In the genomic region with DNA sequence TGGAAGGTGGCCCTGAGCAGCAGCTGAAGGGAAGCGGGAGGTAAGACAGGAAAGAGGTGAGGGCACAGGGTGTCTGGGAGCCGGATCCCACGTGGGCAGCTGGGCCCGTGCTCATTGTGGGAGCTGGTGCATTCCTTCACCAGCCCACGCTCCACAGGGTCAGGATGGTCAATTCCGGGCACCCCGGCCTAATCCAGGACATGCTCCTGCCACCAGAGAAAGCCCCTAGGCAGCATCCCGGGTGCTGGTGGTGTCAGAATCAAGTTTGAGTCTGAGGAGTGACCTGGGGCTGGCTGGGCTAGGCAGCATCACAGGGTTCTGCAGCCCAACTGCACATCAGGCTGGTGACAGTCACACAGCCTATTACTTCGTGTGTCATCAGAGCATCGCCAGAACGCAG, we compare ENCODE assay signal across 12 cellular contexts. TPM values are rescaled to one million over a fixed set of nuclear protein-coding genes. Genes with fewer than 3 reads are reported as not detected.
DNase-seq lines count a peak whose midpoint lies in the region; ATAC-seq and TF ChIP-seq lines count a peak whose summit lies in the region.
"Had no signal": no experiment of that assay in that cellular context is flagged by ENCODE, and none has a peak within 500 bp of the region (broad histone marks: within the 10 kb centered on the region; RNA-seq: fewer than 3 reads in every experiment).

No MANE protein-coding gene starts in this region.

- peak; percentile 8 for ATAC-seq in left ventricle myocardium superior
- peak; percentile 26 for ATAC-seq in sciatic nerve
- ATAC-seq in HG03521 (IDR thresholded peaks at IDR 0.05; ENCODE audit: unreplicated experiment) = no peak
- ATAC-seq: WTC11 had no signal

- H3K4me3 Mint-ChIP-seq in HFFc6 = peak overlapping the region; percentile 63; the same call in 1 of the 2 replicates
- H3K4me3 Mint-ChIP-seq in activated T-helper 1 cell treated with anti-CD3 and anti-CD28 coated beads, Interleukin-12 subunit alpha, Interleukin-12 subunit beta, Interleukin-2, Interleukin-4 antibody, amounts not matched to agents 30 ng/mL and 10 ng/mL and 1 ng/mL, durations not matched to agents 14 hours and 24 hours and 36 hours = no peak overlapping the region
- H3K4me3 Mint-ChIP-seq: WTC11 had no signal

- peak overlapping the region; percentile 92 for H3K27ac Mint-ChIP-seq in HFFc6
- H3K27ac Mint-ChIP-seq in activated T-helper 1 cell treated with anti-CD3 and anti-CD28 coated beads, Interleukin-12 subunit alpha, Interleukin-12 subunit beta, Interleukin-2, Interleukin-4 antibody, amounts not matched to agents 30 ng/mL and 10 ng/mL and 1 ng/mL, durations not matched to agents 14 hours and 24 hours and 36 hours = peak overlapping the region; percentile 73
- H3K27ac Mint-ChIP-seq: WTC11 had no signal

- DNase-seq in HFFc6 (no peak), left ventricle myocardium superior (no peak), sciatic nerve (ENCODE audit: low spot score) (no peak), ACHN (no peak), LoVo (ENCODE audit: low spot score) (no peak), NCI-H524 (lab: John Stamatoyannopoulos, UW) (no peak)
- no peak for DNase-seq in activated T-helper 1 cell treated with anti-CD3 and anti-CD28 coated beads, Interleukin-12 subunit alpha, Interleukin-12 subunit beta, Interleukin-2, Interleukin-4 antibody, amounts not matched to agents 30 ng/mL and 10 ng/mL and 1 ng/mL, durations not matched to agents 14 hours and 24 hours and 36 hours (ENCODE audit: low spot score)
- DNase-seq: anterior cingulate cortex; stimulated activated CD4-positive, alpha-beta T cell treated with anti-CD3 and anti-CD28 coated beads, Interleukin-1b, Interleukin-23, amount 100 ng/mL, for 48 hours; stimulated activated CD8-positive, alpha-beta memory T cell treated with anti-CD3 and anti-CD28 coated beads, Interleukin-4, amount 100 ng/mL, for 48 hours had no signal

- no peak for TF ChIP-seq CTCF in HFFc6 (IDR thresholded peaks at IDR 0.05)

- in situ Hi-C loops in ACHN (cut with HindIII; ENCODE audit: low pct_ligation_motif_present, low pct_unique_long_range_greater_than_20kb, low sequenced_read_pairs) = no loop called here

- 0 out of 2 replicates have a peak, but pooled peaks cover 3% of the 10 kb centered on the region for H3K9me3 Mint-ChIP-seq in HFFc6
- no peaks in the 10 kb centered on the region for H3K9me3 Mint-ChIP-seq in activated T-helper 1 cell treated with anti-CD3 and anti-CD28 coated beads, Interleukin-12 subunit alpha, Interleukin-12 subunit beta, Interleukin-2, Interleukin-4 antibody, amounts not matched to agents 30 ng/mL and 10 ng/mL and 1 ng/mL, durations not matched to agents 14 hours and 24 hours and 36 hours

- intact Hi-C loops in activated T-helper 1 cell treated with anti-CD3 and anti-CD28 coated beads, Interleukin-12 subunit alpha, Interleukin-12 subunit beta, Interleukin-2, Interleukin-4 antibody, amounts not matched to agents 30 ng/mL and 10 ng/mL and 1 ng/mL, durations not matched to agents 14 hours and 24 hours and 36 hours (cut with micrococcal nuclease) = no loop called here
- intact Hi-C loops in left ventricle myocardium superior (cut with micrococcal nuclease) (no loop called here), sciatic nerve (cut with DNase I) (no loop called here)

- H3K36me3 Mint-ChIP-seq in HFFc6 (ENCODE audit: low read depth) = peaks cover 28% of the 10 kb centered on the region
- peaks cover 27% of the 10 kb centered on the region for H3K36me3 Mint-ChIP-seq in activated T-helper 1 cell treated with anti-CD3 and anti-CD28 coated beads, Interleukin-12 subunit alpha, Interleukin-12 subunit beta, Interleukin-2, Interleukin-4 antibody, amounts not matched to agents 30 ng/mL and 10 ng/mL and 1 ng/mL, durations not matched to agents 14 hours and 24 hours and 36 hours (ENCODE audit: low read depth)

- H3K27me3 Mint-ChIP-seq in HFFc6 (ENCODE audit: insufficient read depth) = peaks cover 4% of the 10 kb centered on the region; the same call in 1 of the 2 replicates
- no peaks in the 10 kb centered on the region for H3K27me3 Mint-ChIP-seq in activated T-helper 1 cell treated with anti-CD3 and anti-CD28 coated beads, Interleukin-12 subunit alpha, Interleukin-12 subunit beta, Interleukin-2, Interleukin-4 antibody, amounts not matched to agents 30 ng/mL and 10 ng/mL and 1 ng/mL, durations not matched to agents 14 hours and 24 hours and 36 hours (ENCODE audit: insufficient read depth)

- H3K4me1 Mint-ChIP-seq in HFFc6 (ENCODE audit: low read depth) = peaks cover 39% of the 10 kb centered on the region
- H3K4me1 Mint-ChIP-seq in activated T-helper 1 cell treated with anti-CD3 and anti-CD28 coated beads, Interleukin-12 subunit alpha, Interleukin-12 subunit beta, Interleukin-2, Interleukin-4 antibody, amounts not matched to agents 30 ng/mL and 10 ng/mL and 1 ng/mL, durations not matched to agents 14 hours and 24 hours and 36 hours (ENCODE audit: low read depth) = peaks cover 9% of the 10 kb centered on the region
- H3K4me1 Mint-ChIP-seq: WTC11 had no signal

RNA-seq across cellular contexts. Expression of gene PDCD6, which starts 7.1 kb away (rescaled TPM):
- 100 to 1,000 TPM in 3 of 6 experiments, 10 to 100 TPM in 3; 89.5 to 108 (median 99.1) TPM for total RNA-seq in HFFc6 (2021; fragmentation: NEBNext Ultra II Directional; extraction: Animal tissue kit (Norgen Biotek cat#: 25700))
- total RNA-seq in activated T-helper 1 cell treated with anti-CD3 and anti-CD28 coated beads, Interleukin-12 subunit alpha, Interleukin-12 subunit beta, Interleukin-2, Interleukin-4 antibody, amounts not matched to agents 30 ng/mL and 10 ng/mL and 1 ng/mL, durations not matched to agents 14 hours and 24 hours and 36 hours = 117 and 118 TPM in 2 replicates
- 33.3 TPM for total RNA-seq in left ventricle myocardium superior
- 70.3 TPM for total RNA-seq in sciatic nerve

RNA-seq across cellular contexts. Expression of gene SDHA, which starts 46.2 kb away (rescaled TPM):
- total RNA-seq in HFFc6 (2021; fragmentation: NEBNext Ultra II Directional; extraction: Animal tissue kit (Norgen Biotek cat#: 25700)) = 100 to 1,000 TPM in 4 of 6 experiments, 10 to 100 TPM in 2; 92.5 to 114 (median 109) TPM
- 135 TPM in 2 replicates for total RNA-seq in activated T-helper 1 cell treated with anti-CD3 and anti-CD28 coated beads, Interleukin-12 subunit alpha, Interleukin-12 subunit beta, Interleukin-2, Interleukin-4 antibody, amounts not matched to agents 30 ng/mL and 10 ng/mL and 1 ng/mL, durations not matched to agents 14 hours and 24 hours and 36 hours
- total RNA-seq in left ventricle myocardium superior = 876 TPM
- 105 TPM for total RNA-seq in sciatic nerve

RNA-seq across cellular contexts. Expression of gene CCDC127, which starts 46.4 kb away (rescaled TPM):
- 1 to 10 TPM; 4.5 to 6.6 (median 6.2) TPM for total RNA-seq in HFFc6 (2021; fragmentation: NEBNext Ultra II Directional; extraction: Animal tissue kit (Norgen Biotek cat#: 25700))
- total RNA-seq in activated T-helper 1 cell treated with anti-CD3 and anti-CD28 coated beads, Interleukin-12 subunit alpha, Interleukin-12 subunit beta, Interleukin-2, Interleukin-4 antibody, amounts not matched to agents 30 ng/mL and 10 ng/mL and 1 ng/mL, durations not matched to agents 14 hours and 24 hours and 36 hours = 9.5 and 10.9 TPM in 2 replicates
- total RNA-seq in left ventricle myocardium superior (7.7 TPM), sciatic nerve (9.0 TPM)

RNA-seq across cellular contexts. Expression of gene AHRR, which starts 57.2 kb away (rescaled TPM):
- total RNA-seq in HFFc6 (2021; fragmentation: NEBNext Ultra II Directional; extraction: Animal tissue kit (Norgen Biotek cat#: 25700)) = 10 to 100 TPM; 30.9 to 55.7 (median 51.9) TPM
- total RNA-seq in activated T-helper 1 cell treated with anti-CD3 and anti-CD28 coated beads, Interleukin-12 subunit alpha, Interleukin-12 subunit beta, Interleukin-2, Interleukin-4 antibody, amounts not matched to agents 30 ng/mL and 10 ng/mL and 1 ng/mL, durations not matched to agents 14 hours and 24 hours and 36 hours = 22.7 and 23.7 TPM in 2 replicates
- total RNA-seq in left ventricle myocardium superior (2.1 TPM), sciatic nerve (5.1 TPM)
